Comparison of ENCODE assay signal across 26 cellular contexts in genomic region chrX:136171420-136171819, GRCh38. TPM values are rescaled to one million over a fixed set of nuclear protein-coding genes. Genes with fewer than 3 reads are reported as not detected.
DNase-seq lines count a peak whose midpoint lies in the region; ATAC-seq, FAIRE-seq and TF ChIP-seq lines count a peak whose summit lies in the region.
"Had no signal": no experiment of that assay in that cellular context is flagged by ENCODE, and none has a peak within 500 bp of the region (broad histone marks: within the 10 kb centered on the region; RNA-seq: fewer than 3 reads in every experiment).

No MANE protein-coding gene starts in this region.

- no peak overlapping the region for H3K9ac ChIP-seq in fibroblast of lung (ENCODE audit: insufficient read depth, low read length)

- 38% methylated on average over 1 of the region's 1 CpG for WGBS in A549 (ENCODE audit: missing lambda C conversion rate)

- intact Hi-C loops in gastrocnemius medialis (cut with DNase I; ENCODE audit: low total_unique reads): no loop called here

- TF ChIP-seq CTCF in A549 (IDR thresholded peaks at IDR 0.05) (no peak), fibroblast of lung (conservative IDR thresholded peaks at IDR 0.05 in 1 of 2, IDR thresholded peaks at IDR 0.05 in 1 of 2; ENCODE audit: low read depth in 1 of 2, low read length in 2 of 2) (no peak), gastrocnemius medialis (IDR thresholded peaks at IDR 0.05 in 4 of 5, conservative IDR thresholded peaks at IDR 0.05 in 1 of 5) (no peak)

- H3K4me2 ChIP-seq in A549: no peak overlapping the region
- no peak overlapping the region for H3K4me2 ChIP-seq in fibroblast of lung (ENCODE audit: extremely low read depth, insufficient read depth, low read length)

- DNase-seq in A549 (ENCODE audit: low read depth in 1 of 2, low spot score in 1 of 2) (no peak), fibroblast of lung (ENCODE audit: low read depth in 2 of 2) (no peak), gastrocnemius medialis (no peak), COR-L47 (lab: John Stamatoyannopoulos, UW) (no peak), Ammon's horn (ENCODE audit: low spot score) (no peak), NCI-H1930 (lab: John Stamatoyannopoulos, UW) (no peak)
- DNase-seq: activated CD4-positive, alpha-beta T cell treated with anti-CD3 and anti-CD28 coated beads, Interleukin-2, amount 50 U/mL, for 4 hours; activated CD8-positive, alpha-beta memory T cell treated with anti-CD3 and anti-CD28 coated beads, Interleukin-2, amount 50 U/mL, for 4 hours; BE2C; CD8-positive, alpha-beta memory T cell; dermis blood vessel endothelial cell; DMS153; NCI-H1694 treated with DMSO at 0.1 percent for 48 hours; NCI-H524 treated with DMSO at 0.1 percent for 48 hours; nephron progenitor cell; pancreas; PC-9; right lobe of liver; SHP77; stimulated activated naive CD4-positive, alpha-beta T cell; T1000 had no signal

- H3K4me1 ChIP-seq in A549 (peaks cover 8% of the 10 kb centered on the region), fibroblast of lung (ENCODE audit: control insufficient read depth, extremely low read depth, insufficient read depth, low read length) (peaks cover 33% of the 10 kb centered on the region), gastrocnemius medialis (peaks cover 28 to 47% of the 10 kb centered on the region in 2 donors)
- H3K4me1 ChIP-seq: pancreas had no signal

- ATAC-seq in A549: no peak
- no peak for ATAC-seq in SK-N-SH treated with all-trans-retinoic acid at 6 μM for 48 hours
- no peak for ATAC-seq in gastrocnemius medialis
- no peak for ATAC-seq in GM19395 (IDR thresholded peaks at IDR 0.05; ENCODE audit: unreplicated experiment)
- ATAC-seq: activated T-helper 17 cell treated with anti-CD3 and anti-CD28 coated beads, Interleukin-2, amount 50 U/mL, for 72 hours; pancreas; right lobe of liver; WTC11 had no signal

- peaks cover 5% of the 10 kb centered on the region for H3K79me2 ChIP-seq in fibroblast of lung (ENCODE audit: control insufficient read depth, insufficient read depth, low read length)

- H2AFZ ChIP-seq in fibroblast of lung (ENCODE audit: low read length): no peak overlapping the region
- H2AFZ ChIP-seq: PC-9 had no signal

- peak; percentile 39 for FAIRE-seq in A549 (lab: Jason Lieb, UNC)
- FAIRE-seq: keratinocyte, pancreas had no signal

- no peaks in the 10 kb centered on the region for H3K36me3 ChIP-seq in fibroblast of lung (ENCODE audit: control insufficient read depth, insufficient read depth, low read length)
- H3K36me3 ChIP-seq in gastrocnemius medialis: no peaks in the 10 kb centered on the region
- H3K36me3 ChIP-seq: BE2C, pancreas, right lobe of liver had no signal

- POLR2A ChIA-PET in A549 (lab: Yijun Ruan, JAX): no interaction called here

- TF ChIP-seq RAD21 in A549 (conservative IDR thresholded peaks at IDR 0.05 in 1 of 2, IDR thresholded peaks at IDR 0.05 in 1 of 2): no peak

- H3K4me3 ChIP-seq in A549 (no peak overlapping the region), fibroblast of lung (replicated peaks in 1 of 4; ENCODE audit: control extremely low read depth in 1 of 4, insufficient read depth in 1 of 4, low read depth in 3 of 4, low read length in 4 of 4) (no peak overlapping the region), gastrocnemius medialis (peak overlapping the region in 1 of 4 donors; percentile 26)
- H3K4me3 ChIP-seq: pancreas, PC-9, right lobe of liver had no signal

- TF ChIP-seq POLR2A in A549 (IDR thresholded peaks at IDR 0.05; ENCODE audit: low read length) (no peak), gastrocnemius medialis (IDR thresholded peaks at IDR 0.05) (no peak)

- in situ Hi-C loops in gastrocnemius medialis (cut with MboI; ENCODE audit: low sequenced_read_pairs in 4 of 4): loop anchor here in 2 of 4 donors (5.0 to 25.0 kb wide), 3 partner anchors 36 to 134 kb away; partner anchors contain the start of gene MAP7D3 (in 1 of the 2)

- H4K20me1 ChIP-seq in fibroblast of lung (ENCODE audit: control insufficient read depth, extremely low read depth, insufficient read depth, low read length): no peaks in the 10 kb centered on the region

- H3K27me3 ChIP-seq in fibroblast of lung (ENCODE audit: control insufficient read depth, insufficient read depth, low read length): no peaks in the 10 kb centered on the region
- no peaks in the 10 kb centered on the region for H3K27me3 ChIP-seq in gastrocnemius medialis
- H3K27me3 ChIP-seq: BE2C had no signal

- TF ChIP-seq EP300 in A549 (IDR thresholded peaks at IDR 0.05): no peak

- CTCF ChIA-PET in A549 (lab: Yijun Ruan, JAX): interaction anchor here (0.8 to 1.3 kb wide), 3 partner anchors 8 to 98 kb away, joined by 3 to 8 read pairs (median 3); no protein-coding TSS in a partner anchor

- H3K27ac ChIP-seq in A549 (no peak overlapping the region), fibroblast of lung (ENCODE audit: insufficient read depth, low read length) (peak overlapping the region; percentile 87), gastrocnemius medialis (peak overlapping the region; percentile 78 to 92 (median 84))
- H3K27ac ChIP-seq: pancreas, PC-9 had no signal

- H3K9me3 ChIP-seq in A549: no peaks in the 10 kb centered on the region
- no peaks in the 10 kb centered on the region for H3K9me3 ChIP-seq in fibroblast of lung (ENCODE audit: control insufficient read depth, insufficient read depth, low read depth, low read length)
- H3K9me3 ChIP-seq in gastrocnemius medialis: no peaks in the 10 kb centered on the region
- H3K9me3 ChIP-seq: BE2C, pancreas, right lobe of liver had no signal

TF ChIP-seq in A549, 52 proteins besides CTCF, POLR2A, EP300 and RAD21 (continues in another document):
- no peak for TF ChIP-seq KDM5A (IDR thresholded peaks at IDR 0.05)
- TF ChIP-seq RCOR1 (IDR thresholded peaks at IDR 0.05; ENCODE audit: low read depth, low read length): no peak
- TF ChIP-seq TP53 (CRISPR knock-in tag; IDR thresholded peaks at IDR 0.05): no peak
- TF ChIP-seq, protein P1, sequence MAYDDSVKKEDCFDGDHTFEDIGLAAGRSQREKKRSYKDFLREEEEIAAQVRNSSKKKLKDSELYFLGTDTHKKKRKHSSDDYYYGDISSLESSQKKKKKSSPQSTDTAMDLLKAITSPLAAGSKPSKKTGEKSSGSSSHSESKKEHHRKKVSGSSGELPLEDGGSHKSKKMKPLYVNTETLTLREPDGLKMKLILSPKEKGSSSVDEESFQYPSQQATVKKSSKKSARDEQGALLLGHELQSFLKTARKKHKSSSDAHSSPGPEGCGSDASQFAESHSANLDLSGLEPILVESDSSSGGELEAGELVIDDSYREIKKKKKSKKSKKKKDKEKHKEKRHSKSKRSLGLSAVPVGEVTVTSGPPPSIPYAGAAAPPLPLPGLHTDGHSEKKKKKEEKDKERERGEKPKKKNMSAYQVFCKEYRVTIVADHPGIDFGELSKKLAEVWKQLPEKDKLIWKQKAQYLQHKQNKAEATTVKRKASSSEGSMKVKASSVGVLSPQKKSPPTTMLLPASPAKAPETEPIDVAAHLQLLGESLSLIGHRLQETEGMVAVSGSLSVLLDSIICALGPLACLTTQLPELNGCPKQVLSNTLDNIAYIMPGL (CRISPR knock-in tag; IDR thresholded peaks at IDR 0.05; ENCODE audit: borderline replicate concordance): no peak
- TF ChIP-seq CEBPB (IDR thresholded peaks at IDR 0.05): no peak
- TF ChIP-seq JUN (IDR thresholded peaks at IDR 0.05): no peak
- TF ChIP-seq, protein P2, sequence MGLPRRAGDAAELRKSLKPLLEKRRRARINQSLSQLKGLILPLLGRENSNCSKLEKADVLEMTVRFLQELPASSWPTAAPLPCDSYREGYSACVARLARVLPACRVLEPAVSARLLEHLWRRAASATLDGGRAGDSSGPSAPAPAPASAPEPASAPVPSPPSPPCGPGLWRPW (IDR thresholded peaks at IDR 0.05): no peak
- no peak for TF ChIP-seq ZSCAN20 (CRISPR knock-in tag; IDR thresholded peaks at IDR 0.05)
- TF ChIP-seq NPAS2 (CRISPR knock-in tag; IDR thresholded peaks at IDR 0.05; ENCODE audit: borderline replicate concordance): no peak
- TF ChIP-seq RFX5 (IDR thresholded peaks at IDR 0.05): no peak

TF ChIP-seq in SK-N-SH treated with all-trans-retinoic acid at 6 μM for 48 hours, 23 proteins besides CTCF, POLR2A, EP300 and RAD21:
- TF ChIP-seq ESRRG (CRISPR knock-in tag; IDR thresholded peaks at IDR 0.05) (no peak), ISL1 (CRISPR knock-in tag; IDR thresholded peaks at IDR 0.05) (peak; percentile 10; the same call in 1 of the 2 replicates)

RNA-seq across cellular contexts. Expression of gene FHL1, which starts 24.1 kb away (rescaled TPM):
- polyA plus RNA-seq in A549 (2011; rRNA removed) (32.2 and 38.5 TPM in 2 replicates), A549 (2017; fragmentation: RNase III; extraction: RNeasy Plus Mini Kit Qiagen cat#74134 plus additional on column Dnase treatment) (25.6 to 40.7 TPM (median 31.6 TPM) in 3 replicates), fibroblast of lung (311 and 627 TPM in 2 replicates)
- polyA plus RNA-seq in A549 (2012; cell fraction: cytosol; rRNA removed): 7.9 and 11.0 TPM in 2 replicates
- 7.3 and 7.5 TPM in 2 replicates for polyA plus RNA-seq in A549 (2012; cell fraction: nucleus; rRNA removed)
- 30.5 and 34.9 TPM in 2 replicates for polyA minus RNA-seq in A549 (2011; rRNA and poly(A)+ RNA removed)
- total RNA-seq in fibroblast of lung (127 and 180 TPM in 2 replicates), gastrocnemius medialis (1,000 to 10,000 TPM; 2,023 to 8,069 (median 7,102) TPM)
- polyA plus RNA-seq in fibroblast of lung (2012): 171 and 314 TPM in 2 replicates
- 227 and 451 TPM in 2 replicates for polyA minus RNA-seq in fibroblast of lung (ENCODE audit: low replicate concordance)

Comparison
In these comparisons a context has a peak if more than half of its experiments do, and no peak if none do; other contexts are left out.
1. H3K27ac ChIP-seq: peak in fibroblast of lung (single experiment) and gastrocnemius medialis (4 of 4); none in A549 (0 of 2).
2. RNA of gene FHL1, which starts 24.1 kb away (total RNA-seq): 2,023 to 8,069 TPM in gastrocnemius medialis; 127 to 180 TPM in fibroblast of lung; every median in the first group is over 10 times any median in the second.